ENCODE assay signal across 24 cellular contexts in genomic region chrX:10164879-10165278, GRCh38. TPM values are rescaled to one million over a fixed set of nuclear protein-coding genes. Genes with fewer than 3 reads are reported as not detected.
A peak's percentile ranks its signal among the peaks of the same experiment; 100 is the strongest.
DNase-seq lines count a peak whose midpoint lies in the region; ATAC-seq and TF ChIP-seq lines count a peak whose summit lies in the region.
"Had no signal": no experiment of that assay in that cellular context is flagged by ENCODE, and none has a peak within 500 bp of the region (broad histone marks: within the 10 kb centered on the region; RNA-seq: fewer than 3 reads in every experiment).

No MANE protein-coding gene starts in this region.

- H3K4me1 Mint-ChIP-seq in dendritic cell treated with granulocyte-macrophage colony-stimulating factor and Interleukin-4, amounts not matched to agents 40 ng/mL and 50 ng/mL, for 4 days (ENCODE audit: low read depth) = peaks cover 70% of the 10 kb centered on the region
- H3K4me1 Mint-ChIP-seq in effector memory CD8-positive, alpha-beta T cell (ENCODE audit: low read depth in 2 of 2) = peaks cover 0 to 7% of the 10 kb centered on the region in 2 donors

- no peak for ATAC-seq in gastrocnemius medialis
- ATAC-seq in effector memory CD8-positive, alpha-beta T cell (replicated peaks) = no peak

- peaks cover 41% of the 10 kb centered on the region for H3K36me3 Mint-ChIP-seq in dendritic cell treated with granulocyte-macrophage colony-stimulating factor and Interleukin-4, amounts not matched to agents 40 ng/mL and 50 ng/mL, for 4 days (ENCODE audit: low read depth)
- H3K36me3 Mint-ChIP-seq in effector memory CD8-positive, alpha-beta T cell (ENCODE audit: insufficient read depth) = no peaks in the 10 kb centered on the region
- H3K36me3 Mint-ChIP-seq: CD4-positive, alpha-beta memory T cell had no signal

- in situ Hi-C loops in gastrocnemius medialis (cut with MboI; ENCODE audit: low sequenced_read_pairs in 4 of 4) = no loop called here

- intact Hi-C loops in left ventricle myocardium inferior (cut with micrococcal nuclease) (no loop called here), cardiac septum (cut with DNase I) (no loop called here), gastrocnemius medialis (cut with DNase I; ENCODE audit: low total_unique reads) (no loop called here)
- intact Hi-C loops in dendritic cell treated with granulocyte-macrophage colony-stimulating factor and Interleukin-4, amounts not matched to agents 40 ng/mL and 50 ng/mL, for 4 days (cut with micrococcal nuclease) = loop anchor here (5.0 kb wide), 1 partner anchor 43 kb away; no protein-coding TSS in a partner anchor

- no peaks in the 10 kb centered on the region for H3K9me3 Mint-ChIP-seq in dendritic cell treated with granulocyte-macrophage colony-stimulating factor and Interleukin-4, amounts not matched to agents 40 ng/mL and 50 ng/mL, for 4 days
- H3K9me3 Mint-ChIP-seq in effector memory CD8-positive, alpha-beta T cell = no peaks in the 10 kb centered on the region
- H3K9me3 Mint-ChIP-seq: HFFc6 had no signal

- H3K4me1 ChIP-seq in left ventricle myocardium inferior (peaks cover 19% of the 10 kb centered on the region), gastrocnemius medialis (peaks cover 21 to 25% of the 10 kb centered on the region in 2 donors)
- H3K4me1 ChIP-seq: HAP-1 had no signal

- TF ChIP-seq CTCF in left ventricle myocardium inferior (IDR thresholded peaks at IDR 0.05; ENCODE audit: borderline replicate concordance) = no peak
- no peak for TF ChIP-seq CTCF in gastrocnemius medialis (IDR thresholded peaks at IDR 0.05 in 4 of 5, conservative IDR thresholded peaks at IDR 0.05 in 1 of 5)

- DNase-seq in left ventricle myocardium inferior = no peak
- DNase-seq in cardiac septum (ENCODE audit: low spot score) = no peak
- no peak for DNase-seq in gastrocnemius medialis
- DNase-seq in GM19240 (ENCODE audit: insufficient read length, low spot score) = no peak
- no peak for DNase-seq in stimulated activated CD8-positive, alpha-beta memory T cell treated with anti-CD3 and anti-CD28 coated beads, Interleukin-4, amount 100 ng/mL, for 48 hours
- no peak for DNase-seq in effector memory CD8-positive, alpha-beta T cell
- DNase-seq: 8988T; ACHN; CD4-positive, alpha-beta memory T cell; COR-L47; DMS53; GOT3; HFFc6; MM.1S; NCI-H1417; NCI-H1694 treated with DMSO at 0.1 percent for 48 hours; NCI-H2081; NCI-H2227 treated with DMSO at 0.1 percent for 48 hours; NCI-H526 treated with DMSO at 0.1 percent for 48 hours; PC-9; Right ventricle myocardium superior had no signal

- H3K27me3 ChIP-seq in left ventricle myocardium inferior (ENCODE audit: low read depth) (no peaks in the 10 kb centered on the region), gastrocnemius medialis (no peaks in the 10 kb centered on the region)

- H3K4me3 ChIP-seq in left ventricle myocardium inferior (no peak overlapping the region), gastrocnemius medialis (no peak overlapping the region)
- H3K4me3 ChIP-seq: GM12878, HAP-1, PC-9 had no signal

- H3K27ac Mint-ChIP-seq in dendritic cell treated with granulocyte-macrophage colony-stimulating factor and Interleukin-4, amounts not matched to agents 40 ng/mL and 50 ng/mL, for 4 days = peak overlapping the region; percentile 82
- H3K27ac Mint-ChIP-seq in effector memory CD8-positive, alpha-beta T cell = no peak overlapping the region
- H3K27ac Mint-ChIP-seq: HFFc6 had no signal

- no peak for TF ChIP-seq POLR2A in gastrocnemius medialis (IDR thresholded peaks at IDR 0.05)

- H3K27ac ChIP-seq in left ventricle myocardium inferior (replicated peaks) (peak overlapping the region; percentile 42), gastrocnemius medialis (peak overlapping the region; percentile 51 to 92 (median 64))
- H3K27ac ChIP-seq: PC-9 had no signal

- H3K4me3 Mint-ChIP-seq in dendritic cell treated with granulocyte-macrophage colony-stimulating factor and Interleukin-4, amounts not matched to agents 40 ng/mL and 50 ng/mL, for 4 days = no peak overlapping the region
- H3K4me3 Mint-ChIP-seq in effector memory CD8-positive, alpha-beta T cell = no peak overlapping the region
- H3K4me3 Mint-ChIP-seq: CD4-positive, alpha-beta memory T cell; HFFc6 had no signal

- H3K36me3 ChIP-seq in left ventricle myocardium inferior (no peaks in the 10 kb centered on the region), gastrocnemius medialis (no peaks in the 10 kb centered on the region)
- H3K36me3 ChIP-seq: HAP-1 had no signal

- H3K9me3 ChIP-seq in left ventricle myocardium inferior (replicated peaks) (no peaks in the 10 kb centered on the region), gastrocnemius medialis (no peaks in the 10 kb centered on the region)
- H3K9me3 ChIP-seq: HAP-1 had no signal

- H3K27me3 Mint-ChIP-seq in dendritic cell treated with granulocyte-macrophage colony-stimulating factor and Interleukin-4, amounts not matched to agents 40 ng/mL and 50 ng/mL, for 4 days = peaks cover 15% of the 10 kb centered on the region
- H3K27me3 Mint-ChIP-seq in effector memory CD8-positive, alpha-beta T cell = peaks cover 19 to 30% of the 10 kb centered on the region in 2 donors

RNA-seq across cellular contexts. Expression of gene CLCN4, which starts 8.1 kb away (rescaled TPM):
- total RNA-seq in left ventricle myocardium inferior (36.1 TPM), cardiac septum (23.4 TPM), gastrocnemius medialis (100 to 1,000 TPM in 1 of 4 donors, 10 to 100 TPM in 3; 72.5 to 307 (median 84.4) TPM)
